23 cellular contexts compared by ENCODE assay signal in genomic region chr12:47840571-47840970, GRCh38.
"Had no signal": no experiment of that assay in that cellular context is flagged by ENCODE, and none has a peak within 500 bp of the region (broad histone marks: within the 10 kb centered on the region; RNA-seq: fewer than 3 reads in every experiment).

No MANE protein-coding gene starts in this region.

- H3K9me3 Mint-ChIP-seq: activated B cell treated with CpG ODN at 0.5 μM for 24 hours; central memory CD8-positive, alpha-beta T cell had no signal

- H3K27me3 Mint-ChIP-seq: activated B cell treated with CpG ODN at 0.5 μM for 24 hours; activated naive CD8-positive, alpha-beta T cell; central memory CD8-positive, alpha-beta T cell; T-helper 17 cell had no signal

- DNase-seq: activated B cell treated with CpG ODN at 0.5 μM for 24 hours; activated CD4-positive, alpha-beta T cell treated with anti-CD3 and anti-CD28 coated beads, Interleukin-2, amount 50 U/mL, for 4 hours; activated CD8-positive, alpha-beta memory T cell treated with anti-CD3 and anti-CD28 coated beads, Interleukin-2, amount 50 U/mL, for 4 hours; activated effector memory CD4-positive, alpha-beta T cell treated with Interleukin-2 at 50 U/mL for 16 hours; activated naive CD4-positive, alpha-beta T cell; amygdala; Karpas-422; NCI-H1105 treated with DMSO at 0.1 percent for 48 hours; NCI-H1436 treated with DMSO at 0.1 percent for 48 hours; NCI-H187; NCI-H2081; NCI-H510A treated with DMSO at 0.1 percent for 48 hours; NCI-H69; Peyer's patch; SHP77; SW 1271; T-helper 17 cell; T1000 had no signal

- H3K27ac Mint-ChIP-seq: activated B cell treated with CpG ODN at 0.5 μM for 24 hours; activated naive CD8-positive, alpha-beta T cell; T-helper 17 cell had no signal

- H3K36me3 Mint-ChIP-seq: brain had no signal

- ATAC-seq: K562, SK-N-SH treated with all-trans-retinoic acid at 6 μM for 48 hours, T-helper 17 cell had no signal

- H3K4me3 Mint-ChIP-seq: activated B cell treated with CpG ODN at 0.5 μM for 24 hours; activated naive CD8-positive, alpha-beta T cell; brain; central memory CD8-positive, alpha-beta T cell; T-helper 17 cell had no signal
